8 cellular contexts compared by ENCODE assay signal in the genomic region with DNA sequence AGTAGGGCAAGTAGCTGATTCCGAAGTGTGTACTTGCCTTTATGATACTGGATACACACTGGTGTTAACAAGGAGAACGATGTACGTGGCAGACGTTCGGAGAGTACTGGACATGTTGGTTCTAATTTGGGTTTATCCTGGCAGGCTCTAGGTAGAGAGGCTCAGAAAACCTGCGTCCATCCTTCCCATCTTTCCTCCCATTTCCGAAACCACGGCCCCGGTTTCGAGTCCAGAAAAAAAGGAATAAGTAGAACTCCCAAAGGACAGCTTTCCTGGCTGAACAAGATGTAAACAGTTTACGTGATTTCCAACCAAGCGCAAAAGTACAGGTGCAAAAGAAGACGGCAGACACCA. TPM values are rescaled to one million over a fixed set of nuclear protein-coding genes. Genes with fewer than 3 reads are reported as not detected.
A peak's percentile ranks its signal among the peaks of the same experiment; 100 is the strongest.
DNase-seq lines count a peak whose midpoint lies in the region; ATAC-seq lines count a peak whose summit lies in the region.

No MANE protein-coding gene starts in this region.

- peak overlapping the region; percentile 90 for H3K4me3 ChIP-seq in iPS-18a (ENCODE audit: low read length)
- H3K4me3 ChIP-seq in stomach smooth muscle (ENCODE audit: low read length in 2 of 2): peak overlapping the region; percentile 95 to 98

- peak overlapping the region; percentile 96 for H3K27ac Mint-ChIP-seq in activated CD8-positive, alpha-beta memory T cell treated with anti-CD3 and anti-CD28 coated beads, Interleukin-2, amount 10 ng/mL, durations not matched to agents 7 days and 5 days
- H3K27ac Mint-ChIP-seq in activated T-helper 2 cell treated with anti-CD3 and anti-CD28 coated beads, Interferon-gamma antibody, Interleukin-2, Interleukin-4, amounts not matched to agents 10 μg/mL and 5 μg/mL and 100 μg/mL, durations not matched to agents 14 hours and 24 hours and 36 hours: peak overlapping the region; percentile 82

- H3K27ac ChIP-seq in iPS-18a (ENCODE audit: low read length) (peak overlapping the region; percentile 30), stomach smooth muscle (ENCODE audit: low read length) (peak overlapping the region; percentile 58)

- H3K9me3 ChIP-seq in iPS-18a (ENCODE audit: control insufficient read depth, low read depth, low read length) (no peaks in the 10 kb centered on the region), stomach smooth muscle (ENCODE audit: control insufficient read depth in 2 of 2, low read length in 2 of 2) (no peaks in the 10 kb centered on the region)

- H3K9me3 Mint-ChIP-seq in activated CD8-positive, alpha-beta memory T cell treated with anti-CD3 and anti-CD28 coated beads, Interleukin-2, amount 10 ng/mL, durations not matched to agents 7 days and 5 days (ENCODE audit: low read depth): no peaks in the 10 kb centered on the region
- no peaks in the 10 kb centered on the region for H3K9me3 Mint-ChIP-seq in activated T-helper 2 cell treated with anti-CD3 and anti-CD28 coated beads, Interferon-gamma antibody, Interleukin-2, Interleukin-4, amounts not matched to agents 10 μg/mL and 5 μg/mL and 100 μg/mL, durations not matched to agents 14 hours and 24 hours and 36 hours

- peak overlapping the region; percentile 81 for H3K9ac ChIP-seq in iPS-18a (ENCODE audit: low read length)
- H3K9ac ChIP-seq in stomach smooth muscle (ENCODE audit: low read length in 2 of 2): peak overlapping the region; percentile 90 to 94

- intact Hi-C loops in activated T-helper 2 cell treated with anti-CD3 and anti-CD28 coated beads, Interferon-gamma antibody, Interleukin-2, Interleukin-4, amounts not matched to agents 10 μg/mL and 5 μg/mL and 100 μg/mL, durations not matched to agents 14 hours and 24 hours and 36 hours (cut with micrococcal nuclease): loop anchor here (1.0 kb wide), 1 partner anchor 55 kb away; a partner anchor contains a TSS

- peaks cover 16% of the 10 kb centered on the region for H3K4me1 ChIP-seq in iPS-18a (ENCODE audit: control insufficient read depth, low read depth, low read length)
- peaks cover 11% of the 10 kb centered on the region for H3K4me1 ChIP-seq in stomach smooth muscle (ENCODE audit: control insufficient read depth, insufficient read depth, low read length)

- no peaks in the 10 kb centered on the region for H3K27me3 ChIP-seq in iPS-18a (ENCODE audit: control insufficient read depth, insufficient read depth, low read length)
- H3K27me3 ChIP-seq in stomach smooth muscle (ENCODE audit: control insufficient read depth in 1 of 2, insufficient read depth in 2 of 2, low read length in 2 of 2): no peaks in the 10 kb centered on the region

- H3K36me3 ChIP-seq in iPS-18a (ENCODE audit: control insufficient read depth, low read depth, low read length) (no peaks in the 10 kb centered on the region), stomach smooth muscle (ENCODE audit: control insufficient read depth in 2 of 2, insufficient read depth in 2 of 2, low read length in 2 of 2) (no peaks in the 10 kb centered on the region)

- CTCF ChIA-PET in activated CD8-positive, alpha-beta memory T cell treated with anti-CD3 and anti-CD28 coated beads, Interleukin-2, amount 10 ng/mL, durations not matched to agents 7 days and 5 days (lab: Charles Lee): interaction anchor here (0.8 to 1.0 kb wide), 4 partner anchors 14 to 55 kb away, joined by 3 to 4 read pairs (median 3); a partner anchor contains a TSS

- H3K36me3 Mint-ChIP-seq in activated CD8-positive, alpha-beta memory T cell treated with anti-CD3 and anti-CD28 coated beads, Interleukin-2, amount 10 ng/mL, durations not matched to agents 7 days and 5 days: peaks cover 4% of the 10 kb centered on the region
- peaks cover 11% of the 10 kb centered on the region for H3K36me3 Mint-ChIP-seq in activated T-helper 2 cell treated with anti-CD3 and anti-CD28 coated beads, Interferon-gamma antibody, Interleukin-2, Interleukin-4, amounts not matched to agents 10 μg/mL and 5 μg/mL and 100 μg/mL, durations not matched to agents 14 hours and 24 hours and 36 hours (ENCODE audit: low read depth)

- peaks cover 29% of the 10 kb centered on the region for H3K4me1 Mint-ChIP-seq in activated CD8-positive, alpha-beta memory T cell treated with anti-CD3 and anti-CD28 coated beads, Interleukin-2, amount 10 ng/mL, durations not matched to agents 7 days and 5 days
- peaks cover 18% of the 10 kb centered on the region for H3K4me1 Mint-ChIP-seq in activated T-helper 2 cell treated with anti-CD3 and anti-CD28 coated beads, Interferon-gamma antibody, Interleukin-2, Interleukin-4, amounts not matched to agents 10 μg/mL and 5 μg/mL and 100 μg/mL, durations not matched to agents 14 hours and 24 hours and 36 hours (ENCODE audit: low read depth)

- H3K27me3 Mint-ChIP-seq in activated CD8-positive, alpha-beta memory T cell treated with anti-CD3 and anti-CD28 coated beads, Interleukin-2, amount 10 ng/mL, durations not matched to agents 7 days and 5 days: no peaks in the 10 kb centered on the region
- no peaks in the 10 kb centered on the region for H3K27me3 Mint-ChIP-seq in activated T-helper 2 cell treated with anti-CD3 and anti-CD28 coated beads, Interferon-gamma antibody, Interleukin-2, Interleukin-4, amounts not matched to agents 10 μg/mL and 5 μg/mL and 100 μg/mL, durations not matched to agents 14 hours and 24 hours and 36 hours (ENCODE audit: low read depth)

- DNase-seq in activated CD8-positive, alpha-beta memory T cell treated with anti-CD3 and anti-CD28 coated beads, Interleukin-2, amount 10 ng/mL, durations not matched to agents 7 days and 5 days: no peak
- no peak for DNase-seq in activated CD8-positive, alpha-beta memory T cell treated with anti-CD3 and anti-CD28 coated beads for 24 hours
- DNase-seq in activated T-helper 2 cell treated with anti-CD3 and anti-CD28 coated beads, Interferon-gamma antibody, Interleukin-2, Interleukin-4, amounts not matched to agents 10 μg/mL and 5 μg/mL and 100 μg/mL, durations not matched to agents 14 hours and 24 hours and 36 hours (ENCODE audit: low spot score): no peak
- no peak for DNase-seq in nucleus accumbens (lab: John Stamatoyannopoulos, UW)
- no peak for DNase-seq in stimulated activated CD4-positive, alpha-beta T cell treated with anti-CD3 and anti-CD28 coated beads, Interleukin-4, amount 100 ng/mL, for 24 hours

- peak; percentile 8 for ATAC-seq in activated CD8-positive, alpha-beta memory T cell treated with anti-CD3 and anti-CD28 coated beads, Interleukin-2, amount 10 ng/mL, durations not matched to agents 7 days and 5 days
- peak; percentile 3 for ATAC-seq in HG03103 (IDR thresholded peaks at IDR 0.05; ENCODE audit: low read depth, unreplicated experiment)

- peak overlapping the region; percentile 99 for H3K4me3 Mint-ChIP-seq in activated CD8-positive, alpha-beta memory T cell treated with anti-CD3 and anti-CD28 coated beads, Interleukin-2, amount 10 ng/mL, durations not matched to agents 7 days and 5 days
- H3K4me3 Mint-ChIP-seq in activated T-helper 2 cell treated with anti-CD3 and anti-CD28 coated beads, Interferon-gamma antibody, Interleukin-2, Interleukin-4, amounts not matched to agents 10 μg/mL and 5 μg/mL and 100 μg/mL, durations not matched to agents 14 hours and 24 hours and 36 hours (ENCODE audit: low read depth): peak overlapping the region; percentile 94

RNA-seq across cellular contexts. Expression of a gene that starts 0.3 kb away (rescaled TPM):
- 10 to 100 TPM; 31.9 to 33.9 TPM for total RNA-seq in activated CD8-positive, alpha-beta memory T cell treated with anti-CD3 and anti-CD28 coated beads, Interleukin-2, amount 10 ng/mL, durations not matched to agents 7 days and 5 days
- total RNA-seq in activated T-helper 2 cell treated with anti-CD3 and anti-CD28 coated beads, Interferon-gamma antibody, Interleukin-2, Interleukin-4, amounts not matched to agents 10 μg/mL and 5 μg/mL and 100 μg/mL, durations not matched to agents 14 hours and 24 hours and 36 hours: 49.9 and 51.7 TPM in 2 replicates

RNA-seq across cellular contexts. Expression of a gene that starts 8.4 kb away (rescaled TPM):
- under 1 TPM; 0.33 to 0.35 TPM for total RNA-seq in activated CD8-positive, alpha-beta memory T cell treated with anti-CD3 and anti-CD28 coated beads, Interleukin-2, amount 10 ng/mL, durations not matched to agents 7 days and 5 days
- total RNA-seq in activated T-helper 2 cell treated with anti-CD3 and anti-CD28 coated beads, Interferon-gamma antibody, Interleukin-2, Interleukin-4, amounts not matched to agents 10 μg/mL and 5 μg/mL and 100 μg/mL, durations not matched to agents 14 hours and 24 hours and 36 hours: 0.11 and 0.18 TPM in 2 replicates

RNA-seq across cellular contexts. Expression of a gene that starts 54.8 kb away (rescaled TPM):
- 10 to 100 TPM; 50.1 to 68.3 TPM for total RNA-seq in activated CD8-positive, alpha-beta memory T cell treated with anti-CD3 and anti-CD28 coated beads, Interleukin-2, amount 10 ng/mL, durations not matched to agents 7 days and 5 days
- total RNA-seq in activated T-helper 2 cell treated with anti-CD3 and anti-CD28 coated beads, Interferon-gamma antibody, Interleukin-2, Interleukin-4, amounts not matched to agents 10 μg/mL and 5 μg/mL and 100 μg/mL, durations not matched to agents 14 hours and 24 hours and 36 hours: 76.7 and 84.0 TPM in 2 replicates
